1 cellular context compared by ENCODE assay signal in the genomic region with DNA sequence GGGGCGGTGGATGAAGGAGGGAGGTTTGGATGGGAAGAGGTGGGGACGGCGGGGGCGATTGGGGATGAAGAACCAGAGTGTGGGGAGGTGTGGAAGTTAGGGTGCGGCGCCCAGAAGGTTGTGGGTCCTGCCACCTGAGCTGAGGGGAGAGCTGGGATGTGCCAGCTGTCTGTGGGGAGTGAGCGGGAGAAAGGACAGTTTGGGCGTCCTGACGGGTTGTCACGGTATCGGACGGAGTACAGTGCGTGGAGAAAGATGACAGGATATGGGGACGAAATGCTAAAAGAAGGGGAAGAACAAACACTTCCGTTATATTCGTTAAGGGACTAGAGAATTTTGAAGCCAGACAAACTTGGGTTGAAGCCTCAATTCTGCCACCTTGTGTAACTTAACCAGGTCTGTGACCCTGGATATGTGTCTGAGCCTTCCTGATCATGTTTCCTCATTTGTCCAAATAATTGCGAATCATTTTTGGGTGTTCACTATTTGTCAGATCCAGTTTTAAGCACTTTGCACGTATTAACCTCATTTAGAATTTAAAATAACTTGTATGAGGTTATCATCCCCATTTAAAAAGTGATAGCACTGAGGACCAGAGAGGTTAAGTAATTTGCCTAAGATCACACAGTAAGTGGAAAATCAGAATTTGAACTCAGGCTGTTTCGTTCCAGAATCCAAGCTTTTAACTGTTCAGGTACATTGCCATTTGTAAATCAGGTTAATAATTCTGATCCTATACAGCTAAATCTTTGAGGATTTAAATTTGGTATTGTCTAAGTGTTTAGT.
TF ChIP-seq lines count a peak whose summit lies in the region.

No MANE protein-coding gene starts in this region.

TF ChIP-seq in HEK293, 187 proteins besides CTCF, POLR2A, EP300 and RAD21 (continued from another document and continues in another):
- TF ChIP-seq, protein P1, sequence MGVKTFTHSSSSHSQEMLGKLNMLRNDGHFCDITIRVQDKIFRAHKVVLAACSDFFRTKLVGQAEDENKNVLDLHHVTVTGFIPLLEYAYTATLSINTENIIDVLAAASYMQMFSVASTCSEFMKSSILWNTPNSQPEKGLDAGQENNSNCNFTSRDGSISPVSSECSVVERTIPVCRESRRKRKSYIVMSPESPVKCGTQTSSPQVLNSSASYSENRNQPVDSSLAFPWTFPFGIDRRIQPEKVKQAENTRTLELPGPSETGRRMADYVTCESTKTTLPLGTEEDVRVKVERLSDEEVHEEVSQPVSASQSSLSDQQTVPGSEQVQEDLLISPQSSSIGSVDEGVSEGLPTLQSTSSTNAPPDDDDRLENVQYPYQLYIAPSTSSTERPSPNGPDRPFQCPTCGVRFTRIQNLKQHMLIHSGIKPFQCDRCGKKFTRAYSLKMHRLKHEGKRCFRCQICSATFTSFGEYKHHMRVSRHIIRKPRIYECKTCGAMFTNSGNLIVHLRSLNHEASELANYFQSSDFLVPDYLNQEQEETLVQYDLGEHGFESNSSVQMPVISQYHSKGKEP (tag by site-specific recombination; IDR thresholded peaks at IDR 0.05), result no peak
- TF ChIP-seq ZNF843 (tag by site-specific recombination; IDR thresholded peaks at IDR 0.05) (no peak; the same call in 1 of the 2 replicates), WT1 (tag by site-specific recombination; IDR thresholded peaks at IDR 0.05) (no peak; the same call in 1 of the 2 replicates), ZNF16 (tag by site-specific recombination; IDR thresholded peaks at IDR 0.05; ENCODE audit: low read depth) (no peak), ZNF302 (tag by site-specific recombination; IDR thresholded peaks at IDR 0.05; ENCODE audit: low read depth) (no peak), ZNF335 (tag by site-specific recombination; conservative IDR thresholded peaks at IDR 0.05) (peak; percentile 53; the same call in 1 of the 2 replicates), GLI4 (tag by site-specific recombination; IDR thresholded peaks at IDR 0.05) (no peak), ZNF514 (tag by site-specific recombination; IDR thresholded peaks at IDR 0.05) (no peak), ZNF548 (tag by site-specific recombination; IDR thresholded peaks at IDR 0.05) (no peak), ZSCAN16 (tag by site-specific recombination; IDR thresholded peaks at IDR 0.05) (no peak), ZNF223 (tag by site-specific recombination; IDR thresholded peaks at IDR 0.05) (no peak), REPIN1 (tag by site-specific recombination; IDR thresholded peaks at IDR 0.05; ENCODE audit: low read depth) (no peak), KLF16 (tag by site-specific recombination; IDR thresholded peaks at IDR 0.05) (0 out of 2 replicates have a peak, but pooled peaks have one; percentile 8), ZNF391 (tag by site-specific recombination; IDR thresholded peaks at IDR 0.05; ENCODE audit: borderline replicate concordance, low read depth) (0 out of 2 replicates have a peak, but pooled peaks have one; percentile 18), ZNF426 (tag by site-specific recombination; IDR thresholded peaks at IDR 0.05) (no peak), ZNF214 (tag by site-specific recombination; IDR thresholded peaks at IDR 0.05; ENCODE audit: borderline replicate concordance) (no peak), ZFP37 (tag by site-specific recombination; IDR thresholded peaks at IDR 0.05) (no peak), SCRT1 (tag by site-specific recombination; IDR thresholded peaks at IDR 0.05; ENCODE audit: borderline replicate concordance) (no peak), SALL2 (tag by site-specific recombination; IDR thresholded peaks at IDR 0.05; ENCODE audit: borderline replicate concordance) (no peak), GFI1B (tag by site-specific recombination; IDR thresholded peaks at IDR 0.05) (no peak), ZBTB48 (tag by site-specific recombination; IDR thresholded peaks at IDR 0.05) (peak; percentile 73; the same call in 1 of the 2 replicates), ZFP3 (tag by site-specific recombination; IDR thresholded peaks at IDR 0.05; ENCODE audit: low read depth) (no peak)
- TF ChIP-seq, protein P2, sequence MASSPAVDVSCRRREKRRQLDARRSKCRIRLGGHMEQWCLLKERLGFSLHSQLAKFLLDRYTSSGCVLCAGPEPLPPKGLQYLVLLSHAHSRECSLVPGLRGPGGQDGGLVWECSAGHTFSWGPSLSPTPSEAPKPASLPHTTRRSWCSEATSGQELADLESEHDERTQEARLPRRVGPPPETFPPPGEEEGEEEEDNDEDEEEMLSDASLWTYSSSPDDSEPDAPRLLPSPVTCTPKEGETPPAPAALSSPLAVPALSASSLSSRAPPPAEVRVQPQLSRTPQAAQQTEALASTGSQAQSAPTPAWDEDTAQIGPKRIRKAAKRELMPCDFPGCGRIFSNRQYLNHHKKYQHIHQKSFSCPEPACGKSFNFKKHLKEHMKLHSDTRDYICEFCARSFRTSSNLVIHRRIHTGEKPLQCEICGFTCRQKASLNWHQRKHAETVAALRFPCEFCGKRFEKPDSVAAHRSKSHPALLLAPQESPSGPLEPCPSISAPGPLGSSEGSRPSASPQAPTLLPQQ (tag by site-specific recombination; IDR thresholded peaks at IDR 0.05), result no peak; the same call in 1 of the 2 replicates
- TF ChIP-seq, protein P3, sequence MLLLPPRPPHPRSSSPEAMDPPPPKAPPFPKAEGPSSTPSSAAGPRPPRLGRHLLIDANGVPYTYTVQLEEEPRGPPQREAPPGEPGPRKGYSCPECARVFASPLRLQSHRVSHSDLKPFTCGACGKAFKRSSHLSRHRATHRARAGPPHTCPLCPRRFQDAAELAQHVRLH (tag by site-specific recombination; IDR thresholded peaks at IDR 0.05), result 0 out of 2 replicates have a peak, but pooled peaks have one; percentile 9
- TF ChIP-seq, protein P4, sequence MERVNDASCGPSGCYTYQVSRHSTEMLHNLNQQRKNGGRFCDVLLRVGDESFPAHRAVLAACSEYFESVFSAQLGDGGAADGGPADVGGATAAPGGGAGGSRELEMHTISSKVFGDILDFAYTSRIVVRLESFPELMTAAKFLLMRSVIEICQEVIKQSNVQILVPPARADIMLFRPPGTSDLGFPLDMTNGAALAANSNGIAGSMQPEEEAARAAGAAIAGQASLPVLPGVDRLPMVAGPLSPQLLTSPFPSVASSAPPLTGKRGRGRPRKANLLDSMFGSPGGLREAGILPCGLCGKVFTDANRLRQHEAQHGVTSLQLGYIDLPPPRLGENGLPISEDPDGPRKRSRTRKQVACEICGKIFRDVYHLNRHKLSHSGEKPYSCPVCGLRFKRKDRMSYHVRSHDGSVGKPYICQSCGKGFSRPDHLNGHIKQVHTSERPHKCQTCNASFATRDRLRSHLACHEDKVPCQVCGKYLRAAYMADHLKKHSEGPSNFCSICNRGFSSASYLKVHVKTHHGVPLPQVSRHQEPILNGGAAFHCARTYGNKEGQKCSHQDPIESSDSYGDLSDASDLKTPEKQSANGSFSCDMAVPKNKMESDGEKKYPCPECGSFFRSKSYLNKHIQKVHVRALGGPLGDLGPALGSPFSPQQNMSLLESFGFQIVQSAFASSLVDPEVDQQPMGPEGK (tag by site-specific recombination; IDR thresholded peaks at IDR 0.05), result no peak; the same call in none of the 2 replicates
- TF ChIP-seq, protein P5, sequence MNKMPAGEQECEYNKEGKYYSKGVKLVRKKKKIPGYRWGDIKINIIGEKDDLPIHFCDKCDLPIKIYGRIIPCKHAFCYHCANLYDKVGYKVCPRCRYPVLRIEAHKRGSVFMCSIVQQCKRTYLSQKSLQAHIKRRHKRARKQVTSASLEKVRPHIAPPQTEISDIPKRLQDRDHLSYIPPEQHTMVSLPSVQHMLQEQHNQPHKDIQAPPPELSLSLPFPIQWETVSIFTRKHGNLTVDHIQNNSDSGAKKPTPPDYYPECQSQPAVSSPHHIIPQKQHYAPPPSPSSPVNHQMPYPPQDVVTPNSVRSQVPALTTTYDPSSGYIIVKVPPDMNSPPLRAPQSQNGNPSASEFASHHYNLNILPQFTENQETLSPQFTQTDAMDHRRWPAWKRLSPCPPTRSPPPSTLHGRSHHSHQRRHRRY (tag by site-specific recombination; IDR thresholded peaks at IDR 0.05), result no peak
- TF ChIP-seq, protein P6, sequence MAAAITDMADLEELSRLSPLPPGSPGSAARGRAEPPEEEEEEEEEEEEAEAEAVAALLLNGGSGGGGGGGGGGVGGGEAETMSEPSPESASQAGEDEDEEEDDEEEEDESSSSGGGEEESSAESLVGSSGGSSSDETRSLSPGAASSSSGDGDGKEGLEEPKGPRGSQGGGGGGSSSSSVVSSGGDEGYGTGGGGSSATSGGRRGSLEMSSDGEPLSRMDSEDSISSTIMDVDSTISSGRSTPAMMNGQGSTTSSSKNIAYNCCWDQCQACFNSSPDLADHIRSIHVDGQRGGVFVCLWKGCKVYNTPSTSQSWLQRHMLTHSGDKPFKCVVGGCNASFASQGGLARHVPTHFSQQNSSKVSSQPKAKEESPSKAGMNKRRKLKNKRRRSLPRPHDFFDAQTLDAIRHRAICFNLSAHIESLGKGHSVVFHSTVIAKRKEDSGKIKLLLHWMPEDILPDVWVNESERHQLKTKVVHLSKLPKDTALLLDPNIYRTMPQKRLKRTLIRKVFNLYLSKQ (tag by site-specific recombination; IDR thresholded peaks at IDR 0.05; ENCODE audit: borderline replicate concordance), result no peak
- TF ChIP-seq, protein P7, sequence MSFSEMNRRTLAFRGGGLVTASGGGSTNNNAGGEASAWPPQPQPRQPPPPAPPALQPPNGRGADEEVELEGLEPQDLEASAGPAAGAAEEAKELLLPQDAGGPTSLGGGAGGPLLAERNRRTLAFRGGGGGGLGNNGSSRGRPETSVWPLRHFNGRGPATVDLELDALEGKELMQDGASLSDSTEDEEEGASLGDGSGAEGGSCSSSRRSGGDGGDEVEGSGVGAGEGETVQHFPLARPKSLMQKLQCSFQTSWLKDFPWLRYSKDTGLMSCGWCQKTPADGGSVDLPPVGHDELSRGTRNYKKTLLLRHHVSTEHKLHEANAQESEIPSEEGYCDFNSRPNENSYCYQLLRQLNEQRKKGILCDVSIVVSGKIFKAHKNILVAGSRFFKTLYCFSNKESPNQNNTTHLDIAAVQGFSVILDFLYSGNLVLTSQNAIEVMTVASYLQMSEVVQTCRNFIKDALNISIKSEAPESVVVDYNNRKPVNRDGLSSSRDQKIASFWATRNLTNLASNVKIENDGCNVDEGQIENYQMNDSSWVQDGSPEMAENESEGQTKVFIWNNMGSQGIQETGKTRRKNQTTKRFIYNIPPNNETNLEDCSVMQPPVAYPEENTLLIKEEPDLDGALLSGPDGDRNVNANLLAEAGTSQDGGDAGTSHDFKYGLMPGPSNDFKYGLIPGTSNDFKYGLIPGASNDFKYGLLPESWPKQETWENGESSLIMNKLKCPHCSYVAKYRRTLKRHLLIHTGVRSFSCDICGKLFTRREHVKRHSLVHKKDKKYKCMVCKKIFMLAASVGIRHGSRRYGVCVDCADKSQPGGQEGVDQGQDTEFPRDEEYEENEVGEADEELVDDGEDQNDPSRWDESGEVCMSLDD (tag by site-specific recombination; IDR thresholded peaks at IDR 0.05), result no peak; the same call in 1 of the 2 replicates
- TF ChIP-seq, protein P8, sequence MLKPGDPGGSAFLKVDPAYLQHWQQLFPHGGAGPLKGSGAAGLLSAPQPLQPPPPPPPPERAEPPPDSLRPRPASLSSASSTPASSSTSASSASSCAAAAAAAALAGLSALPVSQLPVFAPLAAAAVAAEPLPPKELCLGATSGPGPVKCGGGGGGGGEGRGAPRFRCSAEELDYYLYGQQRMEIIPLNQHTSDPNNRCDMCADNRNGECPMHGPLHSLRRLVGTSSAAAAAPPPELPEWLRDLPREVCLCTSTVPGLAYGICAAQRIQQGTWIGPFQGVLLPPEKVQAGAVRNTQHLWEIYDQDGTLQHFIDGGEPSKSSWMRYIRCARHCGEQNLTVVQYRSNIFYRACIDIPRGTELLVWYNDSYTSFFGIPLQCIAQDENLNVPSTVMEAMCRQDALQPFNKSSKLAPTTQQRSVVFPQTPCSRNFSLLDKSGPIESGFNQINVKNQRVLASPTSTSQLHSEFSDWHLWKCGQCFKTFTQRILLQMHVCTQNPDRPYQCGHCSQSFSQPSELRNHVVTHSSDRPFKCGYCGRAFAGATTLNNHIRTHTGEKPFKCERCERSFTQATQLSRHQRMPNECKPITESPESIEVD (tag by site-specific recombination; IDR thresholded peaks at IDR 0.05), result no peak
- TF ChIP-seq, protein P9, sequence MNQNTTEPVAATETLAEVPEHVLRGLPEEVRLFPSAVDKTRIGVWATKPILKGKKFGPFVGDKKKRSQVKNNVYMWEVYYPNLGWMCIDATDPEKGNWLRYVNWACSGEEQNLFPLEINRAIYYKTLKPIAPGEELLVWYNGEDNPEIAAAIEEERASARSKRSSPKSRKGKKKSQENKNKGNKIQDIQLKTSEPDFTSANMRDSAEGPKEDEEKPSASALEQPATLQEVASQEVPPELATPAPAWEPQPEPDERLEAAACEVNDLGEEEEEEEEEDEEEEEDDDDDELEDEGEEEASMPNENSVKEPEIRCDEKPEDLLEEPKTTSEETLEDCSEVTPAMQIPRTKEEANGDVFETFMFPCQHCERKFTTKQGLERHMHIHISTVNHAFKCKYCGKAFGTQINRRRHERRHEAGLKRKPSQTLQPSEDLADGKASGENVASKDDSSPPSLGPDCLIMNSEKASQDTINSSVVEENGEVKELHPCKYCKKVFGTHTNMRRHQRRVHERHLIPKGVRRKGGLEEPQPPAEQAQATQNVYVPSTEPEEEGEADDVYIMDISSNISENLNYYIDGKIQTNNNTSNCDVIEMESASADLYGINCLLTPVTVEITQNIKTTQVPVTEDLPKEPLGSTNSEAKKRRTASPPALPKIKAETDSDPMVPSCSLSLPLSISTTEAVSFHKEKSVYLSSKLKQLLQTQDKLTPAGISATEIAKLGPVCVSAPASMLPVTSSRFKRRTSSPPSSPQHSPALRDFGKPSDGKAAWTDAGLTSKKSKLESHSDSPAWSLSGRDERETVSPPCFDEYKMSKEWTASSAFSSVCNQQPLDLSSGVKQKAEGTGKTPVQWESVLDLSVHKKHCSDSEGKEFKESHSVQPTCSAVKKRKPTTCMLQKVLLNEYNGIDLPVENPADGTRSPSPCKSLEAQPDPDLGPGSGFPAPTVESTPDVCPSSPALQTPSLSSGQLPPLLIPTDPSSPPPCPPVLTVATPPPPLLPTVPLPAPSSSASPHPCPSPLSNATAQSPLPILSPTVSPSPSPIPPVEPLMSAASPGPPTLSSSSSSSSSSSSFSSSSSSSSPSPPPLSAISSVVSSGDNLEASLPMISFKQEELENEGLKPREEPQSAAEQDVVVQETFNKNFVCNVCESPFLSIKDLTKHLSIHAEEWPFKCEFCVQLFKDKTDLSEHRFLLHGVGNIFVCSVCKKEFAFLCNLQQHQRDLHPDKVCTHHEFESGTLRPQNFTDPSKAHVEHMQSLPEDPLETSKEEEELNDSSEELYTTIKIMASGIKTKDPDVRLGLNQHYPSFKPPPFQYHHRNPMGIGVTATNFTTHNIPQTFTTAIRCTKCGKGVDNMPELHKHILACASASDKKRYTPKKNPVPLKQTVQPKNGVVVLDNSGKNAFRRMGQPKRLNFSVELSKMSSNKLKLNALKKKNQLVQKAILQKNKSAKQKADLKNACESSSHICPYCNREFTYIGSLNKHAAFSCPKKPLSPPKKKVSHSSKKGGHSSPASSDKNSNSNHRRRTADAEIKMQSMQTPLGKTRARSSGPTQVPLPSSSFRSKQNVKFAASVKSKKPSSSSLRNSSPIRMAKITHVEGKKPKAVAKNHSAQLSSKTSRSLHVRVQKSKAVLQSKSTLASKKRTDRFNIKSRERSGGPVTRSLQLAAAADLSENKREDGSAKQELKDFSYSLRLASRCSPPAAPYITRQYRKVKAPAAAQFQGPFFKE (tag by site-specific recombination; IDR thresholded peaks at IDR 0.05; ENCODE audit: borderline replicate concordance), result no peak
